23 cellular contexts compared by ENCODE assay signal in genomic region chr11:119776031-119776636, GRCh38.
"Had no signal": no experiment of that assay in that cellular context is flagged by ENCODE, and none has a peak within 500 bp of the region (broad histone marks: within the 10 kb centered on the region; RNA-seq: fewer than 3 reads in every experiment).

No MANE protein-coding gene starts in this region.

- H3K4me2 ChIP-seq: smooth muscle cell had no signal

- H3K4me1 ChIP-seq: esophagus squamous epithelium, stomach had no signal

- H3K4me3 ChIP-seq: coronary artery, esophagus squamous epithelium, heart right ventricle, lung, ovary, right atrium auricular region, smooth muscle cell, stomach, tibial artery had no signal

- H3K36me3 ChIP-seq: esophagus squamous epithelium, heart right ventricle, ovary, right atrium auricular region, stomach, tibial artery had no signal

- H3K9me3 ChIP-seq: esophagus squamous epithelium, heart right ventricle, ovary, right atrium auricular region, stomach, tibial artery had no signal

- DNase-seq: dermis blood vessel endothelial cell; effector memory CD4-positive, alpha-beta T cell; esophagus squamous epithelium; foreskin melanocyte; glutamatergic neuron; heart right ventricle; hypothalamus; immature natural killer cell; islet precursor cell; natural killer cell; occipital lobe; ovary; stimulated activated CD4-positive, alpha-beta T cell treated with anti-CD3 and anti-CD28 coated beads, Interleukin-2, amount 100 ng/mL, for 24 hours; stimulated activated CD4-positive, alpha-beta T cell treated with anti-CD3 and anti-CD28 coated beads, Interleukin-4, amount 100 ng/mL, for 24 hours; stimulated activated naive CD4-positive, alpha-beta T cell treated with Interleukin-2 at 50 U/mL for 16 hours; stomach; tibial artery had no signal

- ATAC-seq: heart right ventricle; natural killer cell; sciatic nerve; stimulated activated effector memory CD8-positive, alpha-beta T cell treated with anti-CD3 and anti-CD28 coated beads, Interleukin-12 subunit alpha, Interleukin-12 subunit beta, amount 100 ng/mL, for 72 hours had no signal

- H3K27me3 ChIP-seq: heart right ventricle, ovary, right atrium auricular region had no signal

- H3K27ac ChIP-seq: coronary artery, esophagus squamous epithelium, heart right ventricle, ovary, right atrium auricular region, stomach, tibial artery had no signal
